Comparison of ENCODE assay signal across 30 cellular contexts in the genomic region with DNA sequence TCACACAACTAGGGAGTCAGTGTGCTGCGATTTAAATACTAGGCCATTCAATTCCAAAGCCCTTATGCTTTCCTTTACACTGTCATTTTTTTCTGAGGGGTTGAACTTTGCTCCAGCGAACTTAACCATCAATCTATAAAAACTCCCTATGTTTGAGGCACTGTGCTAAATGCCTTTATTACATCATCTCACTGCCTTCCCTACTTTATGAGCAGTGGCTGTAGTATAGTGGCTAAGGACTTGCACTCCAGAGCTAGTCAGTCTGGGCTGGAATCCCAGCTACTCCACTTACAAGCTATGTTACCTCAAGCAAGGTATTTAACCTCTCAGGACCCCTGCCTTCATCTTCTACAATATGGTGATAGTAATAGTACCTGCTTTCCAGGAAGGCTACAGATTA. TPM values are rescaled to one million over a fixed set of nuclear protein-coding genes. Genes with fewer than 3 reads are reported as not detected.
"Had no signal": no experiment of that assay in that cellular context is flagged by ENCODE, and none has a peak within 500 bp of the region (broad histone marks: within the 10 kb centered on the region; RNA-seq: fewer than 3 reads in every experiment).

No MANE protein-coding gene starts in this region.

- H3K4me3 ChIP-seq: esophagus muscularis mucosa, gastroesophageal sphincter, heart right ventricle, lung, neural progenitor cell, prostate gland, sigmoid colon, spleen, thoracic aorta, tibial nerve, upper lobe of right lung, uterus had no signal

- ATAC-seq: foreskin keratinocyte; gastroesophageal sphincter; heart right ventricle; natural killer cell treated with Interleukin-12 subunit alpha and Interleukin-12 subunit beta and Interleukin-15 and Interleukin-18, amount 100 ng/mL, for 72 hours; right cardiac atrium; stimulated activated naive B cell treated with anti-CD40 and anti-IgM and Interleukin-4, amounts not matched to agents 10 μg/mL and 1 μg/mL and 100 μg/mL, for 72 hours; upper lobe of right lung had no signal

- H3K27ac ChIP-seq: esophagus muscularis mucosa, foreskin keratinocyte, gastroesophageal sphincter, heart right ventricle, neural progenitor cell, parathyroid adenoma, prostate gland, sigmoid colon, spleen, thoracic aorta, tibial nerve, upper lobe of right lung, uterus had no signal

- H3K9me3 ChIP-seq: esophagus muscularis mucosa, gastroesophageal sphincter, prostate gland, thoracic aorta, tibial nerve, upper lobe of right lung, uterus had no signal

- H3K27ac Mint-ChIP-seq: dendritic cell treated with granulocyte-macrophage colony-stimulating factor and Interleukin-4, amounts not matched to agents 40 ng/mL and 50 ng/mL, for 4 days; immature natural killer cell; memory B cell; naive B cell; natural killer cell treated with Interleukin-12 subunit alpha and Interleukin-12 subunit beta and Interleukin-15 and Interleukin-18, amount 100 ng/mL, for 72 hours; neural progenitor cell; stimulated activated naive B cell treated with anti-CD40 and anti-IgM and Interleukin-4, amounts not matched to agents 10 μg/mL and 1 μg/mL and 100 μg/mL, for 72 hours; stimulated activated naive CD8-positive, alpha-beta T cell treated with anti-CD3 and anti-CD28 coated beads, Interleukin-15, Interleukin-2, amounts not matched to agents 100 ng/mL and 50 ng/mL, for 24 hours had no signal

- DNase-seq: effector CD8-positive, alpha-beta T cell; foreskin keratinocyte; heart right ventricle; hypothalamus; immature natural killer cell; islet precursor cell; kidney glomerular epithelial cell; naive B cell; right cardiac atrium; sigmoid colon; spleen; stimulated activated CD4-positive, alpha-beta T cell treated with anti-CD3 and anti-CD28 coated beads, Interleukin-4, amount 100 ng/mL, for 4 hours; stimulated activated naive B cell treated with anti-CD40 and anti-IgM and Interleukin-4, amounts not matched to agents 10 μg/mL and 1 μg/mL and 100 μg/mL, for 72 hours; upper lobe of right lung; uterus had no signal

- H3K36me3 ChIP-seq: esophagus muscularis mucosa, gastroesophageal sphincter, heart right ventricle, neural progenitor cell, prostate gland, sigmoid colon, spleen, thoracic aorta, tibial nerve, upper lobe of right lung, uterus had no signal

- H3K27me3 Mint-ChIP-seq: dendritic cell treated with granulocyte-macrophage colony-stimulating factor and Interleukin-4, amounts not matched to agents 40 ng/mL and 50 ng/mL, for 4 days had no signal

- H3K4me1 Mint-ChIP-seq: immature natural killer cell; memory B cell; naive B cell; neural progenitor cell; stimulated activated naive B cell treated with anti-CD40 and anti-IgM and Interleukin-4, amounts not matched to agents 10 μg/mL and 1 μg/mL and 100 μg/mL, for 72 hours had no signal

- H3K4me1 ChIP-seq: esophagus muscularis mucosa, foreskin keratinocyte, gastroesophageal sphincter, heart right ventricle, neural progenitor cell, parathyroid adenoma, prostate gland, sigmoid colon, spleen, tibial nerve, upper lobe of right lung, uterus had no signal

- H3K4me3 Mint-ChIP-seq: dendritic cell treated with granulocyte-macrophage colony-stimulating factor and Interleukin-4, amounts not matched to agents 40 ng/mL and 50 ng/mL, for 4 days; immature natural killer cell; memory B cell; naive B cell; natural killer cell treated with Interleukin-12 subunit alpha and Interleukin-12 subunit beta and Interleukin-15 and Interleukin-18, amount 100 ng/mL, for 72 hours; neural progenitor cell; stimulated activated naive B cell treated with anti-CD40 and anti-IgM and Interleukin-4, amounts not matched to agents 10 μg/mL and 1 μg/mL and 100 μg/mL, for 72 hours; stimulated activated naive CD8-positive, alpha-beta T cell treated with anti-CD3 and anti-CD28 coated beads, Interleukin-15, Interleukin-2, amounts not matched to agents 100 ng/mL and 50 ng/mL, for 24 hours had no signal

- H3K9ac ChIP-seq: neural progenitor cell, parathyroid adenoma had no signal

- H3K36me3 Mint-ChIP-seq: memory B cell; naive B cell; natural killer cell treated with Interleukin-12 subunit alpha and Interleukin-12 subunit beta and Interleukin-15 and Interleukin-18, amount 100 ng/mL, for 72 hours; neural progenitor cell; stimulated activated naive B cell treated with anti-CD40 and anti-IgM and Interleukin-4, amounts not matched to agents 10 μg/mL and 1 μg/mL and 100 μg/mL, for 72 hours had no signal

- H3K27me3 ChIP-seq: esophagus muscularis mucosa, foreskin keratinocyte, neural progenitor cell, sigmoid colon, tibial nerve, upper lobe of right lung, uterus had no signal

RNA-seq across cellular contexts. Expression of a gene that starts 27.0 kb away (rescaled TPM):
- total RNA-seq: endothelial cell of umbilical vein; esophagus muscularis mucosa; fibroblast of lung; foreskin keratinocyte; natural killer cell treated with Interleukin-12 subunit alpha and Interleukin-12 subunit beta and Interleukin-15 and Interleukin-18, amount 100 ng/mL, for 72 hours; osteoblast; spleen; tibial nerve had no signal
- polyA plus RNA-seq: endothelial cell of umbilical vein, fibroblast of lung, foreskin keratinocyte, heart right ventricle, spleen had no signal
